Comparison of ENCODE assay signal across 9 cellular contexts in the genomic region with DNA sequence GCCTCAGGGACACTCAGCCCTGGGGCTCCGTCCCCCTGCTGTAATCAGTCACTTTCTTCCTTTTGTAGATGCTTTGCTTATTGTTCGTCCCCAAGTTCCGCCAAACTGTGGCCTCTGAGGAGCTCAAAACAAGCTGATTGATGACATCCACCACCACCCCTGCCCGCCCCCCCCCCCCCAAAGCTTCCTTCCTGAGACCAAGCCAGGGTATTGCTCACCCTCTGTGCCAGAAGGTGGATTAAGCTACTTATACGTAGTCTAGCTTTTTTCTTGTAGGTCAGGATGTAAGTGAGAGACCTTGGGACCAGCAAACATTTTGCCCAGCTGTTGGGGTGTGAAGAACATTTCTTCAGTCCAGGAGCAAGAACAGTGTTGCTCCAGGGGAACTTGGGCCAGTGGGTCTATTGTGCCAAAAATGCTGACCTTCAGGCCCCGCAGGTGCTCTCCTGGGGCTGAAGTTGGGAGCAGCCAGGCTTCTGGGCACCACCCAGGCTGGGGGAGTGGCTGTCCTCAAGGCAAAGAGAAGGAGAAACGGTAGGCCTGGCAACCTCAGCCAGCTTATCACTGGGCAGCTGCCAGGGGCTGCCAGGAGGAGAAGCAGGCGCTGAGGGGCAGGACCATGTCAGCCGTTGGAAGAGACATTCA. TPM values are rescaled to one million over a fixed set of nuclear protein-coding genes. Genes with fewer than 3 reads are reported as not detected.
DNase-seq lines count a peak whose midpoint lies in the region; ATAC-seq, FAIRE-seq and TF ChIP-seq lines count a peak whose summit lies in the region.
"Had no signal": no experiment of that assay in that cellular context is flagged by ENCODE, and none has a peak within 500 bp of the region (broad histone marks: within the 10 kb centered on the region; RNA-seq: fewer than 3 reads in every experiment).

No MANE protein-coding gene starts in this region.

- DNase-seq in GDM1 (lab: John Stamatoyannopoulos, UW) (peak; percentile 43), WERI-Rb-1 (peak; percentile 48), right atrium auricular region (ENCODE audit: low spot score) (no peak), SK-N-DZ (ENCODE audit: low spot score) (no peak), HTR-8/SVneo (ENCODE audit: insufficient read length, low spot score) (no peak), brain microvascular endothelial cell (no peak)
- no peak for DNase-seq in naive thymus-derived CD4-positive, alpha-beta T cell
- DNase-seq: activated CD4-positive, CD25-positive, alpha-beta regulatory T cell had no signal

- H3K4me3 Mint-ChIP-seq in naive thymus-derived CD4-positive, alpha-beta T cell, result no peak overlapping the region

- peaks cover 0 to 12% (median 0%) of the 10 kb centered on the region in 5 donors for H3K36me3 Mint-ChIP-seq in naive thymus-derived CD4-positive, alpha-beta T cell

- H3K27ac ChIP-seq in WERI-Rb-1 (peak overlapping the region; percentile 76), right atrium auricular region (peak overlapping the region; percentile 91 to 95), rectal smooth muscle tissue (ENCODE audit: low read depth, low read length) (peak overlapping the region; percentile 86), brain microvascular endothelial cell (no peak overlapping the region)
- H3K27ac ChIP-seq in naive thymus-derived CD4-positive, alpha-beta T cell (ENCODE audit: low read depth, low read length), result no peak overlapping the region

- POLR2A ChIA-PET in naive thymus-derived CD4-positive, alpha-beta T cell (lab: Charles Lee), result no interaction called here

- peaks cover 0 to 6% (median under 1%) of the 10 kb centered on the region in 5 donors for H3K27me3 Mint-ChIP-seq in naive thymus-derived CD4-positive, alpha-beta T cell

- peaks cover 8% of the 10 kb centered on the region for H3K9me3 ChIP-seq in WERI-Rb-1 (ENCODE audit: severe bottlenecking)
- peaks cover 0 to 14% of the 10 kb centered on the region in 2 donors for H3K9me3 ChIP-seq in right atrium auricular region
- peaks cover 0 to 21% (median 0%) of the 10 kb centered on the region in 3 experiments for H3K9me3 ChIP-seq in naive thymus-derived CD4-positive, alpha-beta T cell (ENCODE audit: control insufficient read depth in 2 of 3, low read length in 3 of 3)

- in situ Hi-C loops in brain microvascular endothelial cell (cut with HindIII; ENCODE audit: low pct_ligation_motif_present, low sequenced_read_pairs), result no loop called here

- intact Hi-C loops in naive thymus-derived CD4-positive, alpha-beta T cell (cut with micrococcal nuclease), result no loop called here

- H3K36me3 ChIP-seq in WERI-Rb-1, result peaks cover 11% of the 10 kb centered on the region
- H3K36me3 ChIP-seq in right atrium auricular region, result peaks cover 8% of the 10 kb centered on the region
- peaks cover 6% of the 10 kb centered on the region for H3K36me3 ChIP-seq in rectal smooth muscle tissue (ENCODE audit: control insufficient read depth, insufficient read depth, low read length)
- no peaks in the 10 kb centered on the region for H3K36me3 ChIP-seq in brain microvascular endothelial cell (replicated peaks)
- H3K36me3 ChIP-seq in naive thymus-derived CD4-positive, alpha-beta T cell (ENCODE audit: control insufficient read depth in 2 of 3, insufficient read depth in 3 of 3, low read length in 3 of 3), result no peaks in the 10 kb centered on the region

- TF ChIP-seq CTCF in WERI-Rb-1 (IDR thresholded peaks at IDR 0.05; ENCODE audit: low read depth, low read length) (no peak), right atrium auricular region (IDR thresholded peaks at IDR 0.05) (no peak), brain microvascular endothelial cell (IDR thresholded peaks at IDR 0.05; ENCODE audit: low read depth, low read length, missing control alignments) (no peak)

- H3K4me3 ChIP-seq in WERI-Rb-1 (ENCODE audit: low read depth, low read length), result no peak overlapping the region
- H3K4me3 ChIP-seq in right atrium auricular region, result no peak overlapping the region
- H3K4me3 ChIP-seq in rectal smooth muscle tissue (ENCODE audit: low read length), result no peak overlapping the region
- H3K4me3 ChIP-seq in brain microvascular endothelial cell (ENCODE audit: low read depth, low read length), result no peak overlapping the region
- no peak overlapping the region for H3K4me3 ChIP-seq in naive thymus-derived CD4-positive, alpha-beta T cell (ENCODE audit: low read length)

- no peak for FAIRE-seq in HTR-8/SVneo (lab: Jason Lieb, UNC)

- peaks cover 0 to 2% (median 0%) of the 10 kb centered on the region in 7 donors for H3K4me1 Mint-ChIP-seq in naive thymus-derived CD4-positive, alpha-beta T cell

- H3K27ac Mint-ChIP-seq in naive thymus-derived CD4-positive, alpha-beta T cell, result no peak overlapping the region

- no peak for ATAC-seq in naive thymus-derived CD4-positive, alpha-beta T cell

- CTCF ChIA-PET in naive thymus-derived CD4-positive, alpha-beta T cell (lab: Charles Lee), result no interaction called here

- H3K27me3 ChIP-seq in WERI-Rb-1 (ENCODE audit: insufficient read depth, low read depth, severe bottlenecking) (no peaks in the 10 kb centered on the region), right atrium auricular region (no peaks in the 10 kb centered on the region), rectal smooth muscle tissue (ENCODE audit: control insufficient read depth, insufficient read depth, low read length) (no peaks in the 10 kb centered on the region), brain microvascular endothelial cell (replicated peaks) (no peaks in the 10 kb centered on the region)
- H3K27me3 ChIP-seq in naive thymus-derived CD4-positive, alpha-beta T cell (ENCODE audit: control insufficient read depth in 2 of 2, insufficient read depth in 2 of 2, low read length in 2 of 2), result no peaks in the 10 kb centered on the region

- H3K9ac ChIP-seq in rectal smooth muscle tissue (ENCODE audit: low read length), result no peak overlapping the region

- peaks cover 3 to 39% (median 22%) of the 10 kb centered on the region in 11 donors for H3K9me3 Mint-ChIP-seq in naive thymus-derived CD4-positive, alpha-beta T cell

- H3K4me1 ChIP-seq in right atrium auricular region (peaks cover 0 to 68% of the 10 kb centered on the region in 2 donors), rectal smooth muscle tissue (ENCODE audit: control insufficient read depth, insufficient read depth, low read length) (peaks cover 35% of the 10 kb centered on the region)
- H3K4me1 ChIP-seq in naive thymus-derived CD4-positive, alpha-beta T cell (ENCODE audit: control insufficient read depth in 2 of 2, insufficient read depth in 2 of 2, low read length in 2 of 2), result no peaks in the 10 kb centered on the region

RNA-seq across cellular contexts. Expression of a gene that starts 17.9 kb away (rescaled TPM):
- 10 to 100 TPM; 17.9 to 22.4 TPM for total RNA-seq in right atrium auricular region
- 11.1 and 16.8 TPM in 2 replicates for polyA plus RNA-seq in SK-N-DZ (2014; cell fraction: cytosol; rRNA removed)
- 18.0 and 21.0 TPM in 2 replicates for polyA plus RNA-seq in SK-N-DZ (2014; cell fraction: nucleus; rRNA removed)
- 1 to 10 TPM in 1 of 5 experiments, under 1 TPM in 4; 0.05 to 3.4 (median 0.34) TPM for total RNA-seq in naive thymus-derived CD4-positive, alpha-beta T cell
- polyA plus RNA-seq in naive thymus-derived CD4-positive, alpha-beta T cell, result under 1 TPM in 1 of 2 donors, not detected in 1; 0.11 TPM

Comparison
In these comparisons a context has a peak if more than half of its experiments do, and no peak if none do; other contexts are left out.
1. DNase-seq: peak in GDM1 (single experiment) and WERI-Rb-1 (single experiment); none in right atrium auricular region (single experiment), SK-N-DZ (single experiment), HTR-8/SVneo (single experiment), brain microvascular endothelial cell (single experiment) and naive thymus-derived CD4-positive, alpha-beta T cell (0 of 9).
2. H3K27ac ChIP-seq: peak in WERI-Rb-1 (single experiment), right atrium auricular region (2 of 2) and rectal smooth muscle tissue (single experiment); none in brain microvascular endothelial cell (single experiment) and naive thymus-derived CD4-positive, alpha-beta T cell (single experiment).
3. RNA of a gene that starts 17.9 kb away (total RNA-seq): 17.9 to 22.4 TPM in right atrium auricular region; 0.05 to 3.4 TPM in naive thymus-derived CD4-positive, alpha-beta T cell; every median in the first group is over 4 times any median in the second.